8 cellular contexts compared by ENCODE assay signal in the genomic region with DNA sequence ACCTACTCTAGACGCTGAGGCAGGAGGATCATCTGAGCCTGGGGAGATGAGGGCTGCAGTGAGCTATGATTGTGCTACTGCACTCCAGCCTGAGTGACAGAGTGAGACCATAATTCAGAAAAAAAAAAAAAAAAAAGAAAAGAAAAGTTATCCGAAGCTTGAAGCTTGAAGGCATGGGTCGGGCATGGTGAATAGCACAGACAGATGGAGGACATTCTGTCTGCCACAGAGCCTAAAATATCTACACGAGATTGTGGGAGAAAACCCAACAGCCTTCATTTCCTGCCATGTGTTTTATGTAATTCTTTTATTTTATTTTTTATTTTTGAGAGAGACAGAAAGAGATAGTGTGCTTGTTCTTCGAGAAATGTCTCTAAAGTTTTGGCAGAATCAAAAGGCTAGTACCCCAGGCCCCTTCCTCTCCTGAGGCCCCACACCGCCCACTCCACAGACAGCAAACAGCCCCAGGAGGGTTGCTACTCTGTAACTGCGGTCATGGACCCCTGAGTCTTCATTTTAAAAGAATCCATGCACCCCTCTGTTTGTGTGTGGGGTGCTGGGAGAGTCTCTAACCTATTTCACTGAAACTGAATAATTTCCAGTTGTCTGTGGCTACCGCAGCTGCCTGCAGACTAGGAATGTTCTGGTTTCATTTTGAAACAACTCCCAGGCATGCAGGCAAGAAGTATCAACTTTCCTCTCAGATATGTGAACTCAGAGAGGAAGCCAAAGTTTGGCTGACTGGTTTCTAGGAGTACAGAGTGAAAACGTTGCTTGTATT. TPM values are rescaled to one million over a fixed set of nuclear protein-coding genes. Genes with fewer than 3 reads are reported as not detected.
A peak's percentile ranks its signal among the peaks of the same experiment; 100 is the strongest.
DNase-seq lines count a peak whose midpoint lies in the region; ATAC-seq, FAIRE-seq and TF ChIP-seq lines count a peak whose summit lies in the region.

No MANE protein-coding gene starts in this region.

- FAIRE-seq in urothelium cell line (lab: Jason Lieb, UNC), result no peak

- H3K9me2 ChIP-seq in PC-9 (ENCODE audit: insufficient read depth), result no peaks in the 10 kb centered on the region

- no peak overlapping the region for H3K27ac ChIP-seq in PC-9

- H3K4me1 ChIP-seq in PC-9 (replicated peaks; ENCODE audit: insufficient read depth), result no peaks in the 10 kb centered on the region

- CTCF ChIA-PET in PC-9 (lab: Charles Lee), result no interaction called here

- no TSS peak for BruUV-seq in PC-9 (replicated peaks; lab: Mats Ljungman, UMichigan)

- peak overlapping the region; percentile 72; the same call in 1 of the 2 replicates for H2AFZ ChIP-seq in PC-9

- DNase-seq in PC-9, result no peak
- peak; percentile 93 for DNase-seq in fibroblast of peridontal ligament (ENCODE audit: extremely low read depth)
- peak; percentile 61 for DNase-seq in renal cortical epithelial cell (ENCODE audit: low read depth)
- DNase-seq in urothelium cell line (ENCODE audit: low spot score), result no peak
- DNase-seq in activated effector memory CD4-positive, alpha-beta T cell treated with Interleukin-2 at 50 U/mL for 16 hours, result no peak
- DNase-seq in LoVo (ENCODE audit: low spot score), result no peak
- no peak for DNase-seq in erythroblast (lab: John Stamatoyannopoulos, UW)

- H3F3A ChIP-seq in PC-9 (ENCODE audit: insufficient read depth, low read depth), result no peaks in the 10 kb centered on the region

- POLR2A ChIA-PET in PC-9 (lab: Charles Lee; ENCODE audit: unreplicated experiment), result no interaction called here

- no peak for TF ChIP-seq POLR2A in erythroblast (IDR thresholded peaks at IDR 0.05; ENCODE audit: low read length)

- H3K79me2 ChIP-seq in PC-9 (ENCODE audit: low read depth), result no peaks in the 10 kb centered on the region

- intact Hi-C loops in PC-9 (cut with micrococcal nuclease; ENCODE audit: unreplicated experiment), result no loop called here

- peak overlapping the region; percentile 37 for H3K4me2 ChIP-seq in PC-9

- TF ChIP-seq CTCF in PC-9 (conservative IDR thresholded peaks at IDR 0.05), result no peak

- H3K27me3 ChIP-seq in PC-9 (ENCODE audit: insufficient read depth, low read depth), result no peaks in the 10 kb centered on the region

- H4K20me1 ChIP-seq in PC-9 (ENCODE audit: insufficient read depth), result no peaks in the 10 kb centered on the region

- H3K36me3 ChIP-seq in PC-9 (ENCODE audit: low read depth), result no peaks in the 10 kb centered on the region

- ATAC-seq in GM18907 (IDR thresholded peaks at IDR 0.05; ENCODE audit: unreplicated experiment), result peak; percentile 43

- H3K4me3 ChIP-seq in PC-9, result no peak overlapping the region

- H3K9me3 ChIP-seq in PC-9 (ENCODE audit: insufficient read depth, low read depth), result no peaks in the 10 kb centered on the region

RNA-seq across cellular contexts. Expression of a gene that starts 38.4 kb away (rescaled TPM):
- total RNA-seq in PC-9 (2021), result 1.7 and 2.6 TPM in 2 replicates
- 10.4 and 20.8 TPM in 2 replicates for total RNA-seq in renal cortical epithelial cell

Comparison
In these comparisons a context has a peak if more than half of its experiments do, and no peak if none do; other contexts are left out.
1. DNase-seq: peak in fibroblast of peridontal ligament (single experiment) and renal cortical epithelial cell (single experiment); none in PC-9 (0 of 2), urothelium cell line (single experiment), activated effector memory CD4-positive, alpha-beta T cell treated with Interleukin-2 at 50 U/mL for 16 hours (single experiment), LoVo (single experiment) and erythroblast (0 of 2).